ENCODE assay signal across 8 cellular contexts in genomic region chr11:569273-569885, GRCh38. TPM values are rescaled to one million over a fixed set of nuclear protein-coding genes. Genes with fewer than 3 reads are reported as not detected.
DNase-seq lines count a peak whose midpoint lies in the region; ATAC-seq, FAIRE-seq and TF ChIP-seq lines count a peak whose summit lies in the region.

No MANE protein-coding gene starts in this region.

- H3K4me3 Mint-ChIP-seq in natural killer cell treated with Interleukin-12 subunit alpha and Interleukin-12 subunit beta and Interleukin-15 and Interleukin-18, amount 100 ng/mL, for 72 hours: peak overlapping the region; percentile 78

- H4K20me1 ChIP-seq in endothelial cell of umbilical vein (replicated peaks; ENCODE audit: control insufficient read depth, extremely low read depth, insufficient read depth, low read length): no peaks in the 10 kb centered on the region

- peaks cover 0 to 3% of the 10 kb centered on the region in 2 donors for H3K4me1 Mint-ChIP-seq in natural killer cell treated with Interleukin-12 subunit alpha and Interleukin-12 subunit beta and Interleukin-15 and Interleukin-18, amount 100 ng/mL, for 72 hours (ENCODE audit: low read depth in 2 of 2)

- no peak for FAIRE-seq in endothelial cell of umbilical vein (lab: Jason Lieb, UNC)

- H3K9me3 Mint-ChIP-seq in natural killer cell treated with Interleukin-12 subunit alpha and Interleukin-12 subunit beta and Interleukin-15 and Interleukin-18, amount 100 ng/mL, for 72 hours: no peaks in the 10 kb centered on the region

- H2AFZ ChIP-seq in endothelial cell of umbilical vein (ENCODE audit: low read depth, low read length): peak overlapping the region; percentile 79

- no peaks in the 10 kb centered on the region for H3K36me3 Mint-ChIP-seq in natural killer cell treated with Interleukin-12 subunit alpha and Interleukin-12 subunit beta and Interleukin-15 and Interleukin-18, amount 100 ng/mL, for 72 hours

- H3K4me3 ChIP-seq in BJ (ENCODE audit: low read depth, low read length): peak overlapping the region; percentile 79
- H3K4me3 ChIP-seq in NB4 (ENCODE audit: low read depth, low read length): peak overlapping the region; percentile 50
- peak overlapping the region; percentile 36 to 62 (median 60) for H3K4me3 ChIP-seq in endothelial cell of umbilical vein (replicated peaks in 1 of 3; ENCODE audit: insufficient read depth in 1 of 3, low read depth in 1 of 3, low read length in 3 of 3)

- H3K9me3 ChIP-seq in endothelial cell of umbilical vein (replicated peaks; ENCODE audit: control insufficient read depth, insufficient read depth, low read length): no peaks in the 10 kb centered on the region

- H3K27ac Mint-ChIP-seq in natural killer cell treated with Interleukin-12 subunit alpha and Interleukin-12 subunit beta and Interleukin-15 and Interleukin-18, amount 100 ng/mL, for 72 hours: no peak overlapping the region

- BruUV-seq in endothelial cell of umbilical vein (replicated peaks; lab: Mats Ljungman, UMichigan): no TSS peak

- H3K27me3 Mint-ChIP-seq in natural killer cell treated with Interleukin-12 subunit alpha and Interleukin-12 subunit beta and Interleukin-15 and Interleukin-18, amount 100 ng/mL, for 72 hours: peaks cover 3% of the 10 kb centered on the region in 2 donors

- TF ChIP-seq POLR2A in NB4 (IDR thresholded peaks at IDR 0.05; ENCODE audit: extremely low read depth, insufficient read length): no peak
- no peak for TF ChIP-seq POLR2A in endothelial cell of umbilical vein (IDR thresholded peaks at IDR 0.05; ENCODE audit: low read depth, low read length)

- no peaks in the 10 kb centered on the region for H3K9me1 ChIP-seq in endothelial cell of umbilical vein (replicated peaks; ENCODE audit: control insufficient read depth, extremely low read depth, insufficient read depth, low read length)

- H3K4me1 ChIP-seq in endothelial cell of umbilical vein (ENCODE audit: control insufficient read depth, extremely low read depth, insufficient read depth, low read length): peaks cover 11% of the 10 kb centered on the region

- intact Hi-C loops in endothelial cell of umbilical vein (cut with micrococcal nuclease): no loop called here

- peaks cover 14% of the 10 kb centered on the region for H3K36me3 ChIP-seq in BJ (ENCODE audit: control insufficient read depth, insufficient read depth, low read length)
- H3K36me3 ChIP-seq in endothelial cell of umbilical vein (ENCODE audit: control insufficient read depth in 2 of 2, extremely low read depth in 1 of 2, insufficient read depth in 2 of 2, low read length in 2 of 2): no peaks in the 10 kb centered on the region

- dilution Hi-C loops in endothelial cell of umbilical vein (cut with MboI; ENCODE audit: extremely low pct_ligation_motif_present, low sequenced_read_pairs): no loop called here

- H3K79me2 ChIP-seq in endothelial cell of umbilical vein (ENCODE audit: control insufficient read depth, insufficient read depth, low read length): no peaks in the 10 kb centered on the region

- H3K9ac ChIP-seq in endothelial cell of umbilical vein (replicated peaks; ENCODE audit: extremely low read depth, insufficient read depth, low read length): peak overlapping the region; percentile 71

- peak overlapping the region; percentile 71 for H3K4me2 ChIP-seq in endothelial cell of umbilical vein (ENCODE audit: insufficient read depth, low read length)

- ATAC-seq in natural killer cell treated with Interleukin-12 subunit alpha and Interleukin-12 subunit beta and Interleukin-15 and Interleukin-18, amount 100 ng/mL, for 72 hours: no peak
- ATAC-seq in GM19452 (IDR thresholded peaks at IDR 0.05; ENCODE audit: unreplicated experiment): no peak

- no peak for DNase-seq in BJ (ENCODE audit: low read depth)
- no peak for DNase-seq in NB4 (ENCODE audit: low read depth)
- no peak for DNase-seq in endothelial cell of umbilical vein (ENCODE audit: low read depth, low spot score)
- no peak for DNase-seq in natural killer cell treated with Interleukin-12 subunit alpha and Interleukin-12 subunit beta and Interleukin-15 and Interleukin-18, amount 100 ng/mL, for 72 hours (ENCODE audit: low spot score)
- no peak for DNase-seq in stimulated activated CD4-positive, alpha-beta T cell treated with anti-CD3 and anti-CD28 coated beads, Interleukin-2, amount 100 ng/mL, for 24 hours
- DNase-seq in cerebellum (ENCODE audit: low spot score): no peak
- DNase-seq in NK-92 (lab: John Stamatoyannopoulos, UW; ENCODE audit: unreplicated experiment): no peak

- no peaks in the 10 kb centered on the region for H3K27me3 ChIP-seq in BJ (ENCODE audit: control insufficient read depth, insufficient read depth, low read length)
- peaks cover 1 to 2% of the 10 kb centered on the region in 2 experiments for H3K27me3 ChIP-seq in endothelial cell of umbilical vein (ENCODE audit: control insufficient read depth in 2 of 2, insufficient read depth in 2 of 2, low read length in 2 of 2)

- POLR2A ChIA-PET in BJ (lab: Charles Lee): no interaction called here
- POLR2A ChIA-PET in endothelial cell of umbilical vein (lab: Charles Lee): no interaction called here

- no peak for TF ChIP-seq CTCF in BJ (IDR thresholded peaks at IDR 0.05; ENCODE audit: insufficient read depth, low read depth, low read length)
- TF ChIP-seq CTCF in NB4 (IDR thresholded peaks at IDR 0.05; ENCODE audit: low read depth, low read length): no peak
- TF ChIP-seq CTCF in endothelial cell of umbilical vein (IDR thresholded peaks at IDR 0.05; ENCODE audit: extremely low read depth in 1 of 2, insufficient read depth in 1 of 2, low read depth in 1 of 2, low read length in 2 of 2): no peak

- no peak overlapping the region for H3K27ac ChIP-seq in endothelial cell of umbilical vein (ENCODE audit: insufficient read depth, low read depth, low read length)

- CTCF ChIA-PET in BJ (lab: Yijun Ruan, JAX) (interaction anchor here (0.6 to 1.6 kb wide), 2 partner anchors 34 to 250 kb away, joined by 3 to 5 read pairs; partner anchors contain the start of gene HRAS), endothelial cell of umbilical vein (lab: Charles Lee) (interaction anchor here (1.8 kb wide), 1 partner anchor 15 kb away, joined by 6 read pairs; no protein-coding TSS in a partner anchor)

RNA-seq across cellular contexts. Expression of gene PHRF1, which starts 6.9 kb away (rescaled TPM):
- polyA plus RNA-seq in BJ (2011; rRNA removed) (6.8 and 10.7 TPM in 2 replicates), endothelial cell of umbilical vein (14.2 and 14.8 TPM in 2 replicates)
- 5.8 and 8.0 TPM in 2 replicates for polyA minus RNA-seq in BJ (2011; rRNA and poly(A)+ RNA removed)
- total RNA-seq in endothelial cell of umbilical vein (38.8 and 39.4 TPM in 2 replicates), cerebellum (25.9 TPM)
- polyA plus RNA-seq in endothelial cell of umbilical vein (2011; cell fraction: cytosol; rRNA removed): 11.6 and 14.8 TPM in 2 replicates
- 34.6 and 40.1 TPM in 2 replicates for polyA plus RNA-seq in endothelial cell of umbilical vein (2011; cell fraction: nucleus; rRNA removed)
- 16.6 and 19.6 TPM in 2 replicates for polyA plus RNA-seq in endothelial cell of umbilical vein (2012)
- 13.2 and 16.1 TPM in 2 replicates for polyA minus RNA-seq in endothelial cell of umbilical vein
- 8.1 TPM for polyA minus RNA-seq in endothelial cell of umbilical vein (2011; cell fraction: cytosol; rRNA and poly(A)+ RNA removed)
- 25.0 and 35.3 TPM in 2 replicates for polyA minus RNA-seq in endothelial cell of umbilical vein (2011; cell fraction: nucleus; rRNA and poly(A)+ RNA removed)
- 10 to 100 TPM; 49.2 to 85.7 TPM for total RNA-seq in natural killer cell treated with Interleukin-12 subunit alpha and Interleukin-12 subunit beta and Interleukin-15 and Interleukin-18, amount 100 ng/mL, for 72 hours

RNA-seq across cellular contexts. Expression of gene RASSF7, which starts 8.6 kb away (rescaled TPM):
- polyA plus RNA-seq in BJ (2011; rRNA removed) (17.3 and 25.1 TPM in 2 replicates), endothelial cell of umbilical vein (19.9 and 27.9 TPM in 2 replicates)
- polyA minus RNA-seq in BJ (2011; rRNA and poly(A)+ RNA removed): 4.0 and 6.5 TPM in 2 replicates
- total RNA-seq in endothelial cell of umbilical vein (12.2 and 14.1 TPM in 2 replicates), cerebellum (10.3 TPM)
- 11.1 and 16.5 TPM in 2 replicates for polyA plus RNA-seq in endothelial cell of umbilical vein (2011; cell fraction: cytosol; rRNA removed)
- 20.5 and 21.7 TPM in 2 replicates for polyA plus RNA-seq in endothelial cell of umbilical vein (2011; cell fraction: nucleus; rRNA removed)
- 5.5 and 12.2 TPM in 2 replicates for polyA plus RNA-seq in endothelial cell of umbilical vein (2012)
- polyA minus RNA-seq in endothelial cell of umbilical vein: 5.7 and 7.6 TPM in 2 replicates
- 5.4 TPM for polyA minus RNA-seq in endothelial cell of umbilical vein (2011; cell fraction: cytosol; rRNA and poly(A)+ RNA removed)
- polyA minus RNA-seq in endothelial cell of umbilical vein (2011; cell fraction: nucleus; rRNA and poly(A)+ RNA removed): 1.7 and 3.0 TPM in 2 replicates
- 10 to 100 TPM; 13.3 to 22.9 TPM for total RNA-seq in natural killer cell treated with Interleukin-12 subunit alpha and Interleukin-12 subunit beta and Interleukin-15 and Interleukin-18, amount 100 ng/mL, for 72 hours

RNA-seq across cellular contexts. Expression of gene LMNTD2, which starts 8.8 kb away (rescaled TPM):
- polyA plus RNA-seq in BJ (2011; rRNA removed) (1.6 and 2.5 TPM in 2 replicates), endothelial cell of umbilical vein (2.6 and 3.9 TPM in 2 replicates)
- 0.66 and 0.77 TPM in 2 replicates for polyA minus RNA-seq in BJ (2011; rRNA and poly(A)+ RNA removed)
- total RNA-seq in endothelial cell of umbilical vein (1.8 and 2.1 TPM in 2 replicates), cerebellum (not detected)
- 0.61 and 0.97 TPM in 2 replicates for polyA plus RNA-seq in endothelial cell of umbilical vein (2011; cell fraction: cytosol; rRNA removed)
- 12.6 and 17.5 TPM in 2 replicates for polyA plus RNA-seq in endothelial cell of umbilical vein (2011; cell fraction: nucleus; rRNA removed)
- polyA plus RNA-seq in endothelial cell of umbilical vein (2012): 0.35 and 1.5 TPM in 2 replicates
- polyA minus RNA-seq in endothelial cell of umbilical vein: 0.25 and 1.0 TPM in 2 replicates
- polyA minus RNA-seq in endothelial cell of umbilical vein (2011; cell fraction: cytosol; rRNA and poly(A)+ RNA removed): 1.3 TPM
- polyA minus RNA-seq in endothelial cell of umbilical vein (2011; cell fraction: nucleus; rRNA and poly(A)+ RNA removed): 0.58 and 4.2 TPM in 2 replicates
- 1 to 10 TPM; 1.1 to 2.1 TPM for total RNA-seq in natural killer cell treated with Interleukin-12 subunit alpha and Interleukin-12 subunit beta and Interleukin-15 and Interleukin-18, amount 100 ng/mL, for 72 hours

RNA-seq across cellular contexts. Expression of gene LRRC56, which starts 32.1 kb away (rescaled TPM):
- 0.92 and 1.5 TPM in 2 replicates for polyA plus RNA-seq in BJ (2011; rRNA removed)
- 0.31 and 0.71 TPM in 2 replicates for polyA minus RNA-seq in BJ (2011; rRNA and poly(A)+ RNA removed)
- 0.55 and 0.90 TPM in 2 replicates for total RNA-seq in endothelial cell of umbilical vein
- polyA plus RNA-seq in endothelial cell of umbilical vein: 0.47 and 0.64 TPM in 2 replicates
- 0.21 and 0.34 TPM in 2 replicates for polyA plus RNA-seq in endothelial cell of umbilical vein (2011; cell fraction: cytosol; rRNA removed)
- polyA plus RNA-seq in endothelial cell of umbilical vein (2011; cell fraction: nucleus; rRNA removed): 1.7 and 2.3 TPM in 2 replicates
- 0.24 and 0.76 TPM in 2 replicates for polyA plus RNA-seq in endothelial cell of umbilical vein (2012)
- 0.34 and 0.40 TPM in 2 replicates for polyA minus RNA-seq in endothelial cell of umbilical vein
- 0.72 TPM for polyA minus RNA-seq in endothelial cell of umbilical vein (2011; cell fraction: cytosol; rRNA and poly(A)+ RNA removed)
- 0.29 and 1.2 TPM in 2 replicates for polyA minus RNA-seq in endothelial cell of umbilical vein (2011; cell fraction: nucleus; rRNA and poly(A)+ RNA removed)
- total RNA-seq in natural killer cell treated with Interleukin-12 subunit alpha and Interleukin-12 subunit beta and Interleukin-15 and Interleukin-18, amount 100 ng/mL, for 72 hours: 1 to 10 TPM in 1 of 2 donors, under 1 TPM in 1; 0.98 to 1.8 TPM
- total RNA-seq in cerebellum: 1.5 TPM

RNA-seq across cellular contexts. Expression of gene HRAS, which starts 34.0 kb away (rescaled TPM):
- polyA plus RNA-seq in BJ (2011; rRNA removed) (50.3 and 90.4 TPM in 2 replicates), endothelial cell of umbilical vein (105 and 109 TPM in 2 replicates)
- polyA minus RNA-seq in BJ (2011; rRNA and poly(A)+ RNA removed): 49.1 and 69.2 TPM in 2 replicates
- total RNA-seq in endothelial cell of umbilical vein (103 TPM in 2 replicates), cerebellum (16.2 TPM)
- polyA plus RNA-seq in endothelial cell of umbilical vein (2011; cell fraction: cytosol; rRNA removed): 127 and 138 TPM in 2 replicates
- polyA plus RNA-seq in endothelial cell of umbilical vein (2011; cell fraction: nucleus; rRNA removed): 92.5 and 103 TPM in 2 replicates
- 125 and 149 TPM in 2 replicates for polyA plus RNA-seq in endothelial cell of umbilical vein (2012)
- polyA minus RNA-seq in endothelial cell of umbilical vein: 64.3 and 71.5 TPM in 2 replicates
- 30.1 TPM for polyA minus RNA-seq in endothelial cell of umbilical vein (2011; cell fraction: cytosol; rRNA and poly(A)+ RNA removed)
- 10.0 and 19.0 TPM in 2 replicates for polyA minus RNA-seq in endothelial cell of umbilical vein (2011; cell fraction: nucleus; rRNA and poly(A)+ RNA removed)
- 10 to 100 TPM; 33.6 to 83.5 TPM for total RNA-seq in natural killer cell treated with Interleukin-12 subunit alpha and Interleukin-12 subunit beta and Interleukin-15 and Interleukin-18, amount 100 ng/mL, for 72 hours
